ENCODE assay signal across 23 cellular contexts in the genomic region with DNA sequence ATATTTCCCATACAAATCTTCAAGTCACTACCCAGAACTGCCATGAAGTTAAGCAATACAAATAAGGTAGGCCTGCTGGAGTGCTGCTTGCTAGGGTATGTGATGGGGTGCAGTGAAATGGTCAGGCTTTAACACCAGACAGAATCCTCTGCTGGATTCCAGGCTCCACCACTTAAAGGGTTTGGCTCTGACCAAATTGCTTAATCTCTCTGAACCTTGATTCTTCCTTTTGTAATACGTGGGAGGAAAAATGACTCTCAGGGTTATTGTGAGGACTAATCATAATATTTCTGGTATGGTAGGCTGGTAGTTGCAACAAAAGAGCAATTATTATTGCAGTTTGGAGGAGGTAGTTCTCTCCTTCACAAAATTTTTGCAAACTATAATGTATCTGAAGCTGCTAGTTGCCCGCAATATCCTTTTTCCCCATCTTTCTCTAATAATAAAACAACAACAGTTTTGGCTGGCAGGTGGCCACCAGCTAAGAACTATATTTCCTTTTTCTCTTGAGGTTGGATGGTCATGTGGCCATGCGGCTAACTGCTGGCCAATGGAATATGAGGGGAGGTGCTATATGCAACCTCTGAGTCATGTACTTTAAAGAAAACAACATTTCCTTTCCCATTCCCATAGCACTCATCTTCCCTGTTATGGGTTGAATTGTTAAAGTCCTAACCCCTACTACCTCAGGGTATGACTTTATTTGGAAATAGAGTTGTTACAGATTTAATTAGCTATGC. TPM values are rescaled to one million over a fixed set of nuclear protein-coding genes. Genes with fewer than 3 reads are reported as not detected.
DNase-seq lines count a peak whose midpoint lies in the region; ATAC-seq, FAIRE-seq and TF ChIP-seq lines count a peak whose summit lies in the region.
"Had no signal": no experiment of that assay in that cellular context is flagged by ENCODE, and none has a peak within 500 bp of the region (broad histone marks: within the 10 kb centered on the region; RNA-seq: fewer than 3 reads in every experiment).

No MANE protein-coding gene starts in this region.

- no peaks in the 10 kb centered on the region for H4K20me1 ChIP-seq in mammary epithelial cell (ENCODE audit: insufficient read depth, low read length)

- H3K27me3 ChIP-seq in mammary epithelial cell (ENCODE audit: insufficient read depth, low read length) (no peaks in the 10 kb centered on the region), breast epithelium (no peaks in the 10 kb centered on the region), esophagus (ENCODE audit: control insufficient read depth in 1 of 2, insufficient read depth in 2 of 2, low read length in 2 of 2) (no peaks in the 10 kb centered on the region), small intestine (ENCODE audit: control insufficient read depth in 2 of 2, insufficient read depth in 2 of 2, low read length in 2 of 2) (no peaks in the 10 kb centered on the region)

- no peak overlapping the region for H3K4me2 ChIP-seq in mammary epithelial cell (ENCODE audit: insufficient read depth, low read depth, low read length)
- H3K4me2 ChIP-seq: smooth muscle cell had no signal

- H2AFZ ChIP-seq in mammary epithelial cell (ENCODE audit: low read depth, low read length): peak overlapping the region; percentile 12

- H3K4me1 ChIP-seq in mammary epithelial cell (ENCODE audit: insufficient read depth, low read length) (peaks cover 12% of the 10 kb centered on the region), breast epithelium (no peaks in the 10 kb centered on the region), esophagus (ENCODE audit: control insufficient read depth in 2 of 2, insufficient read depth in 2 of 2, low read length in 1 of 2) (peaks cover 0 to 5% of the 10 kb centered on the region in 2 donors), small intestine (ENCODE audit: control insufficient read depth in 2 of 2, insufficient read depth in 1 of 2, low read depth in 1 of 2, low read length in 1 of 2) (peaks cover 0 to 4% of the 10 kb centered on the region in 2 donors)
- H3K4me1 ChIP-seq: prostate gland had no signal

- intact Hi-C loops in mammary epithelial cell (cut with micrococcal nuclease) (no loop called here), breast epithelium (cut with DNase I; ENCODE audit: low total_unique reads) (no loop called here)

- no peak overlapping the region for H3K9ac ChIP-seq in mammary epithelial cell (ENCODE audit: insufficient read depth, low read length)

- H3K27ac ChIP-seq in mammary epithelial cell (ENCODE audit: insufficient read depth, low read depth, low read length): peak overlapping the region; percentile 30
- H3K27ac ChIP-seq in breast epithelium: no peak overlapping the region
- peak overlapping the region; percentile 91 to 95 for H3K27ac ChIP-seq in esophagus (ENCODE audit: low read depth in 2 of 2, low read length in 1 of 2)
- peak overlapping the region in 1 of 2 donors; percentile 54 for H3K27ac ChIP-seq in small intestine (ENCODE audit: low read depth in 1 of 2, low read length in 1 of 2)
- H3K27ac ChIP-seq: 22Rv1, prostate gland, WERI-Rb-1 had no signal

- CTCF ChIA-PET in mammary epithelial cell (lab: Charles Lee; ENCODE audit: low non-redundant PET): no interaction called here

- TF ChIP-seq POLR2A in breast epithelium (IDR thresholded peaks at IDR 0.05): no peak

- no peak for FAIRE-seq in small intestine (lab: Jason Lieb, UNC)
- FAIRE-seq: colon, urothelium cell line had no signal

- H3K36me3 ChIP-seq in mammary epithelial cell (ENCODE audit: insufficient read depth, low read length) (no peaks in the 10 kb centered on the region), breast epithelium (no peaks in the 10 kb centered on the region), esophagus (ENCODE audit: control insufficient read depth in 2 of 2, insufficient read depth in 2 of 2, low read length in 1 of 2) (no peaks in the 10 kb centered on the region), small intestine (ENCODE audit: control insufficient read depth in 2 of 2, insufficient read depth in 2 of 2, low read length in 2 of 2) (no peaks in the 10 kb centered on the region)
- H3K36me3 ChIP-seq: prostate gland, WERI-Rb-1 had no signal

- BruUV-seq in mammary epithelial cell (replicated peaks; lab: Mats Ljungman, UMichigan): no TSS peak

- peak; percentile 47 for DNase-seq in mammary epithelial cell
- DNase-seq in breast epithelium (ENCODE audit: low spot score in 2 of 2): no peak
- DNase-seq in RPMI7951 (ENCODE audit: low read depth): peak; percentile 9
- DNase-seq in small intestine: peak; percentile 62
- no peak for DNase-seq in dedifferentiated amniotic fluid mesenchymal stem cell (ENCODE audit: extremely low spot score)
- DNase-seq: activated CD4-positive, alpha-beta memory T cell treated with anti-CD3 and anti-CD28 coated beads for 36 hours; activated naive CD4-positive, alpha-beta T cell treated with Interleukin-2 at 50 U/mL for 16 hours; left colon; NCI-H526; nephron progenitor cell; Right ventricle myocardium superior; stimulated activated CD4-positive, alpha-beta T cell treated with anti-CD3 and anti-CD28 coated beads, Interleukin-4, amount 100 ng/mL, for 1 hour; T-helper 1 cell; WERI-Rb-1 had no signal

- dilution Hi-C loops in mammary epithelial cell (cut with HindIII; ENCODE audit: low sequenced_read_pairs): no loop called here

- no peaks in the 10 kb centered on the region for H3K79me2 ChIP-seq in mammary epithelial cell (ENCODE audit: insufficient read depth, low read length)

- H3K9me3 ChIP-seq in mammary epithelial cell (replicated peaks; ENCODE audit: insufficient read depth, low read length): peaks cover 4% of the 10 kb centered on the region
- H3K9me3 ChIP-seq in breast epithelium: peaks cover 0 to 23% of the 10 kb centered on the region in 2 donors
- H3K9me3 ChIP-seq in esophagus (ENCODE audit: control insufficient read depth in 2 of 2, insufficient read depth in 1 of 2, low read depth in 1 of 2, low read length in 1 of 2): no peaks in the 10 kb centered on the region
- no peaks in the 10 kb centered on the region for H3K9me3 ChIP-seq in small intestine (ENCODE audit: control insufficient read depth, low read depth)
- H3K9me3 ChIP-seq: prostate gland had no signal

- WGBS in mammary epithelial cell (ENCODE audit: low coverage, missing lambda C conversion rate): 15% methylated on average over 3 of the region's 3 CpGs
- 82 to 84% methylated on average over 3 of the region's 3 CpGs for WGBS in esophagus, 2 donors
- WGBS in small intestine, 3 donors: 57 to 82% (median 75%) methylated on average over 3 of the region's 3 CpGs

- no peak for ATAC-seq in GM19397 (IDR thresholded peaks at IDR 0.05; ENCODE audit: unreplicated experiment)
- ATAC-seq in HG03354 (IDR thresholded peaks at IDR 0.05; ENCODE audit: poor library complexity, severe bottlenecking, unreplicated experiment): no peak

- H3K4me3 ChIP-seq in mammary epithelial cell (replicated peaks in 1 of 3; ENCODE audit: insufficient read depth in 1 of 3, low read depth in 2 of 3, low read length in 3 of 3) (no peak overlapping the region), breast epithelium (no peak overlapping the region), esophagus (ENCODE audit: low read depth in 1 of 2, low read length in 2 of 2) (no peak overlapping the region), small intestine (ENCODE audit: low read depth in 1 of 2, low read length in 2 of 2) (no peak overlapping the region)
- H3K4me3 ChIP-seq: prostate gland, smooth muscle cell had no signal

- in situ Hi-C loops in mammary epithelial cell (cut with MboI; ENCODE audit: low sequenced_read_pairs in 2 of 2): loop anchor here in 1 of 2 donors (10.0 kb wide), 1 partner anchor 53 kb away; a partner anchor contains a TSS

- TF ChIP-seq CTCF in mammary epithelial cell (conservative IDR thresholded peaks at IDR 0.05 in 1 of 2, IDR thresholded peaks at IDR 0.05 in 1 of 2; ENCODE audit: extremely low read depth in 1 of 2, insufficient read depth in 1 of 2, low read depth in 1 of 2, low read length in 2 of 2) (no peak), breast epithelium (IDR thresholded peaks at IDR 0.05) (no peak)

RNA-seq across cellular contexts. Expression of a gene that starts 44.1 kb away (rescaled TPM):
- total RNA-seq in mammary epithelial cell (10 to 100 TPM in 1 of 2 donors, 1 to 10 TPM in 1; 2.7 to 10.7 TPM), breast epithelium (100 to 1,000 TPM in 1 of 3 donors, 10 to 100 TPM in 1, 1 to 10 TPM in 1; 4.0 to 192 (median 53.4) TPM)
- polyA plus RNA-seq in mammary epithelial cell (3.7 TPM), esophagus (1 to 10 TPM; 2.2 to 3.9 TPM), small intestine (10 to 100 TPM in 2 of 3 donors, 1 to 10 TPM in 1; 3.8 to 20.4 (median 11.6) TPM)
- 2.4 TPM for polyA minus RNA-seq in mammary epithelial cell
- total RNA-seq in RPMI7951 (2014; rRNA removed; shearing (Covaris generic)): 8.8 and 12.8 TPM in 2 replicates
- total RNA-seq: mesothelial cell of epicardium had no signal
- polyA plus RNA-seq: smooth muscle cell had no signal

RNA-seq across cellular contexts. Expression of a gene that starts 54.9 kb away (rescaled TPM):
- 100 to 1,000 TPM in 1 of 2 donors, 10 to 100 TPM in 1; 68.8 to 218 TPM for total RNA-seq in mammary epithelial cell
- polyA plus RNA-seq in mammary epithelial cell: 148 TPM
- polyA minus RNA-seq in mammary epithelial cell: 191 TPM
- total RNA-seq in breast epithelium: 10 to 100 TPM; 13.9 to 36.6 (median 26.5) TPM
- total RNA-seq in RPMI7951 (2014; rRNA removed; shearing (Covaris generic)): 17.6 and 18.9 TPM in 2 replicates
- polyA plus RNA-seq in esophagus: 100 to 1,000 TPM in 1 of 2 donors, 10 to 100 TPM in 1; 98.8 to 128 TPM
- 10 to 100 TPM; 46.7 to 84.5 (median 58.6) TPM for polyA plus RNA-seq in small intestine

Comparison
In these comparisons a context has a peak if more than half of its experiments do, and no peak if none do; other contexts are left out.
1. DNase-seq: peak in mammary epithelial cell (single experiment), RPMI7951 (single experiment) and small intestine (single experiment); none in breast epithelium (0 of 2) and dedifferentiated amniotic fluid mesenchymal stem cell (single experiment).
2. H3K27ac ChIP-seq: peak in mammary epithelial cell (single experiment) and esophagus (2 of 2); none in breast epithelium (0 of 2).